ENCODE assay signal across 14 cellular contexts in the genomic region with DNA sequence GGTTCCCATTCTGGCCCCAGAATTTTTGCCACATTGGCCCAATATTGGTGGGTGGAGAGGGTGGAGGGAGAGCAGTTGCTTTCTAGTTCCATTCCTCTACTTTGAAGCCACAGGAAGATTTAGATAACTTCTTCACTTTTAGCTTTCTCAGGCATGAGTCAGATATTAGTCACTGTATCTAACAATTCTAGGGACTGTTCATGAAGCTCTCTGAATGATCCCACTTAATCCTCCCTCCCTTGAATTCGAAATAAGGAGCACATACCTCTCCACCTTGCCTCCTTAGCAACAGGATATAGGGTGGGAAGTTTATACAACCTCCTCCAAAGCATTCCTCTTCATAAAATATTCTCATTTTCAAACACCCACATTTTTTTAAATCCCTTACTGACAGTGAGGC. TPM values are rescaled to one million over a fixed set of nuclear protein-coding genes. Genes with fewer than 3 reads are reported as not detected.
DNase-seq lines count a peak whose midpoint lies in the region; ATAC-seq and TF ChIP-seq lines count a peak whose summit lies in the region.
"Had no signal": no experiment of that assay in that cellular context is flagged by ENCODE, and none has a peak within 500 bp of the region (broad histone marks: within the 10 kb centered on the region; RNA-seq: fewer than 3 reads in every experiment).

No MANE protein-coding gene starts in this region.

- no peak for ATAC-seq in GM21447 (IDR thresholded peaks at IDR 0.05; ENCODE audit: unreplicated experiment)
- no peak for ATAC-seq in HG03139 (IDR thresholded peaks at IDR 0.05; ENCODE audit: unreplicated experiment)
- no peak for ATAC-seq in GM21529 (IDR thresholded peaks at IDR 0.05; ENCODE audit: unreplicated experiment)
- ATAC-seq: left ventricle myocardium superior had no signal

- no peaks in the 10 kb centered on the region for H3K27me3 Mint-ChIP-seq in osteocyte (ENCODE audit: unreplicated experiment)
- H3K27me3 Mint-ChIP-seq: dendritic cell treated with granulocyte-macrophage colony-stimulating factor and Interleukin-4, amounts not matched to agents 40 ng/mL and 50 ng/mL, for 4 days had no signal

- no peaks in the 10 kb centered on the region for H3K9me3 ChIP-seq in WERI-Rb-1 (ENCODE audit: severe bottlenecking)

- peak overlapping the region; percentile 5 for H3K27ac Mint-ChIP-seq in osteocyte (ENCODE audit: unreplicated experiment)
- H3K27ac Mint-ChIP-seq: dendritic cell treated with granulocyte-macrophage colony-stimulating factor and Interleukin-4, amounts not matched to agents 40 ng/mL and 50 ng/mL, for 4 days; T-helper 1 cell treated with Interleukin-12 subunit alpha and Interleukin-12 subunit beta and Interleukin-4 antibody, amounts not matched to agents 30 μg/mL and 1 μg/mL, for 36 hours had no signal

- no peaks in the 10 kb centered on the region for H3K36me3 ChIP-seq in WERI-Rb-1

- H3K27me3 ChIP-seq in WERI-Rb-1 (ENCODE audit: insufficient read depth, low read depth, severe bottlenecking), result no peaks in the 10 kb centered on the region

- no peak overlapping the region for H3K4me3 Mint-ChIP-seq in osteocyte (ENCODE audit: unreplicated experiment)
- H3K4me3 Mint-ChIP-seq: dendritic cell treated with granulocyte-macrophage colony-stimulating factor and Interleukin-4, amounts not matched to agents 40 ng/mL and 50 ng/mL, for 4 days; T-helper 1 cell treated with Interleukin-12 subunit alpha and Interleukin-12 subunit beta and Interleukin-4 antibody, amounts not matched to agents 30 μg/mL and 1 μg/mL, for 36 hours had no signal

- no peak overlapping the region for H3K27ac ChIP-seq in WERI-Rb-1

- no peaks in the 10 kb centered on the region for H3K9me3 Mint-ChIP-seq in osteocyte (ENCODE audit: unreplicated experiment)
- H3K9me3 Mint-ChIP-seq: dendritic cell treated with granulocyte-macrophage colony-stimulating factor and Interleukin-4, amounts not matched to agents 40 ng/mL and 50 ng/mL, for 4 days; T-helper 1 cell treated with Interleukin-12 subunit alpha and Interleukin-12 subunit beta and Interleukin-4 antibody, amounts not matched to agents 30 μg/mL and 1 μg/mL, for 36 hours had no signal

- DNase-seq in EH (ENCODE audit: low read depth) (peak; percentile 0), RKO (ENCODE audit: low spot score) (peak; percentile 55), epithelial cell of proximal tubule (ENCODE audit: low read depth) (peak; percentile 6), osteocyte (ENCODE audit: extremely low spot score, unreplicated experiment) (no peak), WERI-Rb-1 (no peak)
- DNase-seq: activated CD4-positive, alpha-beta T cell treated with anti-CD3 and anti-CD28 coated beads, Interleukin-2, amount 50 U/mL, for 4 hours; left ventricle myocardium superior; NCI-H1930; occipital lobe had no signal

- H3K4me3 ChIP-seq in epithelial cell of proximal tubule (ENCODE audit: low read depth, low read length) (no peak overlapping the region), WERI-Rb-1 (ENCODE audit: low read depth, low read length) (no peak overlapping the region)

- no peaks in the 10 kb centered on the region for H3K36me3 Mint-ChIP-seq in osteocyte (ENCODE audit: unreplicated experiment)

- peaks cover 20% of the 10 kb centered on the region for H3K4me1 Mint-ChIP-seq in osteocyte (ENCODE audit: unreplicated experiment)

- TF ChIP-seq CTCF in epithelial cell of proximal tubule (conservative IDR thresholded peaks at IDR 0.05; ENCODE audit: low read depth, low read length) (no peak), osteocyte (IDR thresholded peaks at IDR 0.05) (no peak), WERI-Rb-1 (IDR thresholded peaks at IDR 0.05; ENCODE audit: low read depth, low read length) (no peak)

RNA-seq across cellular contexts. Expression of a gene that starts 13.4 kb away (rescaled TPM):
- total RNA-seq in epithelial cell of proximal tubule (not detected in 2 replicates), osteocyte (not detected in 2 replicates)
- total RNA-seq: left ventricle myocardium superior, occipital lobe had no signal

Comparison
In these comparisons a context has a peak if more than half of its experiments do, and no peak if none do; other contexts are left out.
1. DNase-seq: peak in EH (single experiment), RKO (single experiment) and epithelial cell of proximal tubule (single experiment); none in osteocyte (single experiment) and WERI-Rb-1 (single experiment).